Comparison of ENCODE assay signal across 13 cellular contexts in the genomic region with DNA sequence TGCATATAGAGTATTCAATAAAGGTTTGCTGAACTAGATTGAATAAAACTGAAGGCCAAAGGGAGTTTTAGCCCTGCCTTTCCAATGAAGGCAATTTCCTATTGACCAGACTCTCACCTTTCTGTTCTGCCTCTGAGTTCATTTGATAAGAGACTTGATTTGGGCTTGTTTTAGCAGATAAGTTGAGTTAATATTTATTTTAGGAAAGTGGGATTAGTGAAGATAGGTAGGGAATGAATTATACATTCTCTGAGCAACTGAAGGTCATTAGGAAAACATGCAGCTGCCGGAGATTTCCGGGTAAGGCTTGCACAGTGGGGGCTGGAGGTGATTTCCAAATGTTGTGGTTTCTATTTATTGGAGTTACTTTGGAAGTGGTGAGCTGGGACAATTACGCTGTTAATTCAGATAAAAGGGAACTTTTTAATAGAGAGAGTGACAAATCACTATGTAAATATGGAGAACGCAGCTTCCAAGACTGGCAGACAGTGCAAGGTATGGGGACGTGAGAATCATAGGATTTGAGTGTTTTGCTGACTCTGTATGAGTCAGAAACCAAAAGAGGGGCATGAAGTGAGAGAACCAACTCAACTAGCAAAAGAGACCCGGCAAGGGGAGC.
DNase-seq lines count a peak whose midpoint lies in the region; ATAC-seq, FAIRE-seq and TF ChIP-seq lines count a peak whose summit lies in the region.
"Had no signal": no experiment of that assay in that cellular context is flagged by ENCODE, and none has a peak within 500 bp of the region (broad histone marks: within the 10 kb centered on the region; RNA-seq: fewer than 3 reads in every experiment).

No MANE protein-coding gene starts in this region.

- CTCF ChIA-PET in Panc1 (lab: Charles Lee): no interaction called here

- H3K27ac ChIP-seq in Panc1 (ENCODE audit: low read length): no peak overlapping the region
- H3K27ac ChIP-seq in small intestine (ENCODE audit: low read depth in 1 of 2, low read length in 1 of 2): peak overlapping the region in 1 of 2 donors; percentile 17

- ATAC-seq in Panc1: peak; percentile 73
- no peak for ATAC-seq in HG02938 (IDR thresholded peaks at IDR 0.05; ENCODE audit: unreplicated experiment)
- ATAC-seq: sciatic nerve had no signal

- in situ Hi-C loops in Panc1 (cut with HindIII; ENCODE audit: low pct_unique_long_range_greater_than_20kb, low sequenced_read_pairs) (no loop called here), GM13977 (cut with MboI; ENCODE audit: low pct_unique_long_range_greater_than_20kb, low sequenced_read_pairs, unreplicated experiment) (no loop called here)

- H3K4me3 ChIP-seq in Panc1 (ENCODE audit: low read depth in 2 of 2, low read length in 2 of 2) (no peak overlapping the region), fibroblast of pulmonary artery (replicated peaks; ENCODE audit: low read depth, low read length) (no peak overlapping the region), small intestine (ENCODE audit: low read depth in 1 of 2, low read length in 2 of 2) (no peak overlapping the region)

- intact Hi-C loops in Panc1 (cut with micrococcal nuclease; ENCODE audit: unreplicated experiment): no loop called here

- peak; percentile 16 for DNase-seq in H4 (ENCODE audit: low spot score)
- peak; percentile 35 for DNase-seq in Panc1 (ENCODE audit: low read depth, low spot score)
- peak; percentile 31 for DNase-seq in fibroblast of pulmonary artery (ENCODE audit: low read depth)
- DNase-seq in small intestine: peak; percentile 40
- no peak for DNase-seq in activated CD4-positive, CD25-positive, alpha-beta regulatory T cell treated with anti-CD3 and anti-CD28 coated beads, Interleukin-2, amount 50 U/mL, for 72 hours
- DNase-seq in GM13977 (ENCODE audit: low spot score): no peak
- DNase-seq: CD4-positive, alpha-beta memory T cell; effector memory CD4-positive, alpha-beta T cell; glutamatergic neuron; naive B cell; NCI-H1436 treated with DMSO at 0.1 percent for 48 hours had no signal

- POLR2A ChIA-PET in Panc1 (lab: Charles Lee): no interaction called here

- no TSS peak for BruUV-seq in Panc1 (replicated peaks; lab: Mats Ljungman, UMichigan)

- no peaks in the 10 kb centered on the region for H3K36me3 ChIP-seq in Panc1 (ENCODE audit: control insufficient read depth, insufficient read depth, low read length)
- H3K36me3 ChIP-seq in small intestine (ENCODE audit: control insufficient read depth in 2 of 2, insufficient read depth in 2 of 2, low read length in 2 of 2): no peaks in the 10 kb centered on the region

- no peaks in the 10 kb centered on the region for H3K27me3 ChIP-seq in Panc1 (ENCODE audit: control insufficient read depth, insufficient read depth, low read length)
- H3K27me3 ChIP-seq in small intestine (ENCODE audit: control insufficient read depth in 2 of 2, insufficient read depth in 2 of 2, low read length in 2 of 2): no peaks in the 10 kb centered on the region

- 14 to 54% (median 32%) methylated on average over 6 of the region's 6 CpGs for WGBS in small intestine, 3 donors

- no peaks in the 10 kb centered on the region for H3K9me3 ChIP-seq in Panc1 (ENCODE audit: control insufficient read depth, insufficient read depth, low read depth, low read length)
- H3K9me3 ChIP-seq in small intestine (ENCODE audit: control insufficient read depth, low read depth): no peaks in the 10 kb centered on the region

- H3K4me1 ChIP-seq in Panc1 (ENCODE audit: control insufficient read depth, insufficient read depth, low read length) (no peaks in the 10 kb centered on the region), small intestine (ENCODE audit: control insufficient read depth in 2 of 2, insufficient read depth in 1 of 2, low read depth in 1 of 2, low read length in 1 of 2) (peaks cover 0 to 13% of the 10 kb centered on the region in 2 donors)

- FAIRE-seq in small intestine (lab: Jason Lieb, UNC): no peak

- no peak for TF ChIP-seq CTCF in Panc1 (IDR thresholded peaks at IDR 0.05)
- TF ChIP-seq CTCF in fibroblast of pulmonary artery (IDR thresholded peaks at IDR 0.05; ENCODE audit: low read length, missing control alignments): no peak
- no peak for TF ChIP-seq CTCF in GM13977 (IDR thresholded peaks at IDR 0.05; ENCODE audit: extremely low read depth, insufficient read depth, missing control alignments)

Comparison
In these comparisons a context has a peak if more than half of its experiments do, and no peak if none do; other contexts are left out.
1. DNase-seq: peak in H4 (single experiment), Panc1 (single experiment), fibroblast of pulmonary artery (single experiment) and small intestine (single experiment); none in activated CD4-positive, CD25-positive, alpha-beta regulatory T cell treated with anti-CD3 and anti-CD28 coated beads, Interleukin-2, amount 50 U/mL, for 72 hours (single experiment) and GM13977 (single experiment).